Comparison of ENCODE assay signal across 1 cellular context in the genomic region with DNA sequence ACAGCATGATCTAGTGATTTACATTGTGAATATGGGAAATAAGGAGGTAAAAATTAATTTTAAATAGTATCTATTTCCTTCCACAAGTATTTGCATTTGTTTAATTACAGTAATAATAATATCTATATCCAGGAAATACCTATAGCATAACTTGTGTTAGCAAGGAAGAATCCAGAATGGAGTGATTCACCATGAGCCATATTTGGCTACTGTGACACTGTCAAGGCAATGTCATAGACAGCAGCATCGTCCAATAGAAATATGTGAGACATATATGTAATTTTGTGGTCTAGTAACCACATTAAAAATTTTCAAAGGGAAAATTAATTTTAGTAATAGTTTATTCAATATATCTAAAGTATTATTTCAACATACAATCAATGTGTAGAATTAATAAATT.
TF ChIP-seq lines count a peak whose summit lies in the region.

No MANE protein-coding gene starts in this region.

TF ChIP-seq in GM23338, 12 proteins besides CTCF, POLR2A, EP300 and RAD21 (continued from another document):
- TF ChIP-seq, protein P1, sequence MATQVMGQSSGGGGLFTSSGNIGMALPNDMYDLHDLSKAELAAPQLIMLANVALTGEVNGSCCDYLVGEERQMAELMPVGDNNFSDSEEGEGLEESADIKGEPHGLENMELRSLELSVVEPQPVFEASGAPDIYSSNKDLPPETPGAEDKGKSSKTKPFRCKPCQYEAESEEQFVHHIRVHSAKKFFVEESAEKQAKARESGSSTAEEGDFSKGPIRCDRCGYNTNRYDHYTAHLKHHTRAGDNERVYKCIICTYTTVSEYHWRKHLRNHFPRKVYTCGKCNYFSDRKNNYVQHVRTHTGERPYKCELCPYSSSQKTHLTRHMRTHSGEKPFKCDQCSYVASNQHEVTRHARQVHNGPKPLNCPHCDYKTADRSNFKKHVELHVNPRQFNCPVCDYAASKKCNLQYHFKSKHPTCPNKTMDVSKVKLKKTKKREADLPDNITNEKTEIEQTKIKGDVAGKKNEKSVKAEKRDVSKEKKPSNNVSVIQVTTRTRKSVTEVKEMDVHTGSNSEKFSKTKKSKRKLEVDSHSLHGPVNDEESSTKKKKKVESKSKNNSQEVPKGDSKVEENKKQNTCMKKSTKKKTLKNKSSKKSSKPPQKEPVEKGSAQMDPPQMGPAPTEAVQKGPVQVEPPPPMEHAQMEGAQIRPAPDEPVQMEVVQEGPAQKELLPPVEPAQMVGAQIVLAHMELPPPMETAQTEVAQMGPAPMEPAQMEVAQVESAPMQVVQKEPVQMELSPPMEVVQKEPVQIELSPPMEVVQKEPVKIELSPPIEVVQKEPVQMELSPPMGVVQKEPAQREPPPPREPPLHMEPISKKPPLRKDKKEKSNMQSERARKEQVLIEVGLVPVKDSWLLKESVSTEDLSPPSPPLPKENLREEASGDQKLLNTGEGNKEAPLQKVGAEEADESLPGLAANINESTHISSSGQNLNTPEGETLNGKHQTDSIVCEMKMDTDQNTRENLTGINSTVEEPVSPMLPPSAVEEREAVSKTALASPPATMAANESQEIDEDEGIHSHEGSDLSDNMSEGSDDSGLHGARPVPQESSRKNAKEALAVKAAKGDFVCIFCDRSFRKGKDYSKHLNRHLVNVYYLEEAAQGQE (IDR thresholded peaks at IDR 0.05; ENCODE audit: unreplicated experiment) = no peak
- TF ChIP-seq ZNF331 (CRISPR knock-in tag; IDR thresholded peaks at IDR 0.05; ENCODE audit: low read depth) (no peak), NANOG (IDR thresholded peaks at IDR 0.05; ENCODE audit: borderline replicate concordance) (no peak), EZH2phosphoT487 (IDR thresholded peaks at IDR 0.05; ENCODE audit: unreplicated experiment) (no peak), CREB1 (CRISPR knock-in tag; IDR thresholded peaks at IDR 0.05; ENCODE audit: low read depth) (no peak), POLR2AphosphoS5 (IDR thresholded peaks at IDR 0.05; ENCODE audit: low read depth) (no peak), JUNB (IDR thresholded peaks at IDR 0.05; ENCODE audit: unreplicated experiment) (no peak), EZH2 (IDR thresholded peaks at IDR 0.05; ENCODE audit: low read depth, unreplicated experiment) (no peak)
- TF ChIP-seq, protein P2, sequence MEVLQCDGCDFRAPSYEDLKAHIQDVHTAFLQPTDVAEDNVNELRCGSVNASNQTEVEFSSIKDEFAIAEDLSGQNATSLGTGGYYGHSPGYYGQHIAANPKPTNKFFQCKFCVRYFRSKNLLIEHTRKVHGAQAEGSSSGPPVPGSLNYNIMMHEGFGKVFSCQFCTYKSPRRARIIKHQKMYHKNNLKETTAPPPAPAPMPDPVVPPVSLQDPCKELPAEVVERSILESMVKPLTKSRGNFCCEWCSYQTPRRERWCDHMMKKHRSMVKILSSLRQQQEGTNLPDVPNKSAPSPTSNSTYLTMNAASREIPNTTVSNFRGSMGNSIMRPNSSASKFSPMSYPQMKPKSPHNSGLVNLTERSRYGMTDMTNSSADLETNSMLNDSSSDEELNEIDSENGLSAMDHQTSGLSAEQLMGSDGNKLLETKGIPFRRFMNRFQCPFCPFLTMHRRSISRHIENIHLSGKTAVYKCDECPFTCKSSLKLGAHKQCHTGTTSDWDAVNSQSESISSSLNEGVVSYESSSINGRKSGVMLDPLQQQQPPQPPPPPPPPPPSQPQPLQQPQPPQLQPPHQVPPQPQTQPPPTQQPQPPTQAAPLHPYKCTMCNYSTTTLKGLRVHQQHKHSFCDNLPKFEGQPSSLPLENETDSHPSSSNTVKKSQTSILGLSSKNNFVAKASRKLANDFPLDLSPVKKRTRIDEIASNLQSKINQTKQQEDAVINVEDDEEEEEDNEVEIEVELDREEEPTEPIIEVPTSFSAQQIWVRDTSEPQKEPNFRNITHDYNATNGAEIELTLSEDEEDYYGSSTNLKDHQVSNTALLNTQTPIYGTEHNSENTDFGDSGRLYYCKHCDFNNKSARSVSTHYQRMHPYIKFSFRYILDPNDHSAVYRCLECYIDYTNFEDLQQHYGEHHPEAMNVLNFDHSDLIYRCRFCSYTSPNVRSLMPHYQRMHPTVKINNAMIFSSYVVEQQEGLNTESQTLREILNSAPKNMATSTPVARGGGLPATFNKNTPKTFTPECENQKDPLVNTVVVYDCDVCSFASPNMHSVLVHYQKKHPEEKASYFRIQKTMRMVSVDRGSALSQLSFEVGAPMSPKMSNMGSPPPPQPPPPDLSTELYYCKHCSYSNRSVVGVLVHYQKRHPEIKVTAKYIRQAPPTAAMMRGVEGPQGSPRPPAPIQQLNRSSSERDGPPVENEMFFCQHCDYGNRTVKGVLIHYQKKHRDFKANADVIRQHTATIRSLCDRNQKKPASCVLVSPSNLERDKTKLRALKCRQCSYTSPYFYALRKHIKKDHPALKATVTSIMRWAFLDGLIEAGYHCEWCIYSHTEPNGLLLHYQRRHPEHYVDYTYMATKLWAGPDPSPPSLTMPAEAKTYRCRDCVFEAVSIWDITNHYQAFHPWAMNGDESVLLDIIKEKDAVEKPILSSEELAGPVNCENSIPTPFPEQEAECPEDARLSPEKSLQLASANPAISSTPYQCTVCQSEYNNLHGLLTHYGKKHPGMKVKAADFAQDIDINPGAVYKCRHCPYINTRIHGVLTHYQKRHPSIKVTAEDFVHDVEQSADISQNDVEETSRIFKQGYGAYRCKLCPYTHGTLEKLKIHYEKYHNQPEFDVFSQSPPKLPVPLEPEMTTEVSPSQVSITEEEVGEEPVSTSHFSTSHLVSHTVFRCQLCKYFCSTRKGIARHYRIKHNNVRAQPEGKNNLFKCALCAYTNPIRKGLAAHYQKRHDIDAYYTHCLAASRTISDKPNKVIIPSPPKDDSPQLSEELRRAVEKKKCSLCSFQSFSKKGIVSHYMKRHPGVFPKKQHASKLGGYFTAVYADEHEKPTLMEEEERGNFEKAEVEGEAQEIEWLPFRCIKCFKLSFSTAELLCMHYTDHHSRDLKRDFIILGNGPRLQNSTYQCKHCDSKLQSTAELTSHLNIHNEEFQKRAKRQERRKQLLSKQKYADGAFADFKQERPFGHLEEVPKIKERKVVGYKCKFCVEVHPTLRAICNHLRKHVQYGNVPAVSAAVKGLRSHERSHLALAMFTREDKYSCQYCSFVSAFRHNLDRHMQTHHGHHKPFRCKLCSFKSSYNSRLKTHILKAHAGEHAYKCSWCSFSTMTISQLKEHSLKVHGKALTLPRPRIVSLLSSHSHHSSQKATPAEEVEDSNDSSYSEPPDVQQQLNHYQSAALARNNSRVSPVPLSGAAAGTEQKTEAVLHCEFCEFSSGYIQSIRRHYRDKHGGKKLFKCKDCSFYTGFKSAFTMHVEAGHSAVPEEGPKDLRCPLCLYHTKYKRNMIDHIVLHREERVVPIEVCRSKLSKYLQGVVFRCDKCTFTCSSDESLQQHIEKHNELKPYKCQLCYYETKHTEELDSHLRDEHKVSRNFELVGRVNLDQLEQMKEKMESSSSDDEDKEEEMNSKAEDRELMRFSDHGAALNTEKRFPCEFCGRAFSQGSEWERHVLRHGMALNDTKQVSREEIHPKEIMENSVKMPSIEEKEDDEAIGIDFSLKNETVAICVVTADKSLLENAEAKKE (CRISPR knock-in tag; IDR thresholded peaks at IDR 0.05) = no peak
- TF ChIP-seq, protein P3, sequence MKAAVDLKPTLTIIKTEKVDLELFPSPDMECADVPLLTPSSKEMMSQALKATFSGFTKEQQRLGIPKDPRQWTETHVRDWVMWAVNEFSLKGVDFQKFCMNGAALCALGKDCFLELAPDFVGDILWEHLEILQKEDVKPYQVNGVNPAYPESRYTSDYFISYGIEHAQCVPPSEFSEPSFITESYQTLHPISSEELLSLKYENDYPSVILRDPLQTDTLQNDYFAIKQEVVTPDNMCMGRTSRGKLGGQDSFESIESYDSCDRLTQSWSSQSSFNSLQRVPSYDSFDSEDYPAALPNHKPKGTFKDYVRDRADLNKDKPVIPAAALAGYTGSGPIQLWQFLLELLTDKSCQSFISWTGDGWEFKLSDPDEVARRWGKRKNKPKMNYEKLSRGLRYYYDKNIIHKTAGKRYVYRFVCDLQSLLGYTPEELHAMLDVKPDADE (IDR thresholded peaks at IDR 0.05) = no peak
